Comparison of ENCODE assay signal across 8 cellular contexts in the genomic region with DNA sequence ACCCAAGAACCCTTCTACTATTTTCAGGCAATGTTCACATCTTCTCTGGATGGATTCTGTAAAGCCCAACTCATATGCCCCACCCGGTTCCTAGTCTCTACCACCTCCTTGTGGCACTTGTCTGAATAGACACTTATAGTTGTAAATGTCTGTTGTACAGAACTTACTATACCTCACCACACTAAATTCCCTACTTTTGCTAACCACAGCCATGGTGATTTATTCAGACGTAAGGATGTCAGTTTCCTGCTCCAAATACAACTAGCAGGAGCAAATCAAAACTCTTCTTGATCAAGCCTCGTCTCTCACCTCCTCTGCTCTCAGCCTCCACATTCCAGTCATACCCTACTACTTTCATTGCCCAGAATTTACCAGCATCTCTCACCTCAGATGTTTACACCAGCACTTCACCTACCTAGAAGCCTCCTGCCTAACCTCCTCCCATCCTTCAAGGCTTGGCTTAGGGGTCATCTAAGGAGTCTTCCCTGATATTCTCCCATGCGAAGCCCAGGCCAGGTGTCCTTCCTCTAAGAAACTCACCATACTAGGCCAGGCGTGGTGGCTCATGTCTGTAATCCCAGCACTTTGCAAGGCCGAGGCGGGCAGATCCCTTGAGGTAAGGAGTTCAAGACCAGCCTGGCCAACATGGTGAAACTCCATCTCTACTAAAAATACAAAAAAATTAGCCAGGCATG.
DNase-seq lines count a peak whose midpoint lies in the region; ATAC-seq, FAIRE-seq and TF ChIP-seq lines count a peak whose summit lies in the region.

No MANE protein-coding gene starts in this region.

- in situ Hi-C loops in brain microvascular endothelial cell (cut with HindIII; ENCODE audit: low pct_ligation_motif_present, low sequenced_read_pairs), result no loop called here

- no peak for TF ChIP-seq POLR2A in HCT116 (IDR thresholded peaks at IDR 0.05; ENCODE audit: borderline replicate concordance, extremely low read depth, insufficient read depth, insufficient read length)

- H3K27ac ChIP-seq in HCT116 (ENCODE audit: low read depth, low read length) (no peak overlapping the region), OCI-LY1 (ENCODE audit: low read depth, low read length, poor library complexity, severe bottlenecking) (peak overlapping the region; percentile 81), brain microvascular endothelial cell (no peak overlapping the region)

- H3K4me2 ChIP-seq in HCT116 (ENCODE audit: low read length) (peak overlapping the region; percentile 71), OCI-LY1 (ENCODE audit: low read length) (no peak overlapping the region)

- H2AFZ ChIP-seq in HCT116 (ENCODE audit: low read depth, low read length, poor library complexity, severe bottlenecking) (no peak overlapping the region), OCI-LY1 (ENCODE audit: low read length) (no peak overlapping the region)

- RAD21 ChIA-PET in HCT116 (lab: Charles Lee; ENCODE audit: low non-redundant PET in 1 of 2, low total read pairs in 2 of 2, uncharacterized antibody in 2 of 2, unreplicated experiment in 2 of 2), result no interaction called here

- H3K4me3 ChIP-seq in HCT116 (replicated peaks in 1 of 2; ENCODE audit: low read depth in 1 of 2, low read length in 2 of 2) (no peak overlapping the region), OCI-LY1 (ENCODE audit: low read depth, low read length, poor library complexity, severe bottlenecking) (no peak overlapping the region), brain microvascular endothelial cell (ENCODE audit: low read depth, low read length) (no peak overlapping the region)

- DNase-seq in EH (ENCODE audit: low read depth) (peak; percentile 69), HCT116 (ENCODE audit: low read depth, low spot score) (no peak), brain microvascular endothelial cell (peak; percentile 48), left lobe of liver (ENCODE audit: low spot score) (no peak), urothelium cell line (ENCODE audit: low spot score) (peak; percentile 4), cortex of kidney (lab: John Stamatoyannopoulos, UW) (no peak), LoVo (ENCODE audit: low spot score) (no peak)

- H3K9ac ChIP-seq in HCT116 (ENCODE audit: low read length), result no peak overlapping the region; the same call in 1 of the 2 replicates
- H3K9ac ChIP-seq in OCI-LY1 (ENCODE audit: low read length), result no peak overlapping the region

- peaks cover 25 to 49% of the 10 kb centered on the region in 2 experiments for H3K4me1 ChIP-seq in HCT116 (ENCODE audit: control insufficient read depth in 1 of 2, insufficient read depth in 2 of 2, low read length in 2 of 2)
- peaks cover 66% of the 10 kb centered on the region for H3K4me1 ChIP-seq in OCI-LY1 (ENCODE audit: insufficient read depth, low read length, severe bottlenecking)

- intact Hi-C loops in HCT116 (cut with micrococcal nuclease), result loop anchor here (1.0 kb wide), 2 partner anchors 203 to 223 kb away; no protein-coding TSS in a partner anchor

- H3K9me2 ChIP-seq in HCT116 (ENCODE audit: insufficient read depth) (no peaks in the 10 kb centered on the region), OCI-LY1 (ENCODE audit: low read depth, low read length) (no peaks in the 10 kb centered on the region)

- H3K27me3 ChIP-seq in HCT116 (ENCODE audit: insufficient read depth, low read length) (no peaks in the 10 kb centered on the region), OCI-LY1 (ENCODE audit: insufficient read depth, low read length) (no peaks in the 10 kb centered on the region), brain microvascular endothelial cell (replicated peaks) (no peaks in the 10 kb centered on the region)

- H3K9me3 ChIP-seq in HCT116 (ENCODE audit: control insufficient read depth in 1 of 2, insufficient read depth in 1 of 2, low read depth in 1 of 2, low read length in 2 of 2) (no peaks in the 10 kb centered on the region), OCI-LY1 (ENCODE audit: low read length) (no peaks in the 10 kb centered on the region)

- POLR2A ChIA-PET in HCT116 (lab: Charles Lee), result no interaction called here

- TF ChIP-seq RAD21 in HCT116 (IDR thresholded peaks at IDR 0.05; ENCODE audit: low read depth), result peak; percentile 75

- H3F3A ChIP-seq in OCI-LY1 (ENCODE audit: insufficient read depth, low read length), result peaks cover 16% of the 10 kb centered on the region

- ATAC-seq in HCT116 (peak; percentile 75), left lobe of liver (peak; percentile 87)

- H3K79me2 ChIP-seq in HCT116 (ENCODE audit: insufficient read depth, low read length) (peaks cover 81% of the 10 kb centered on the region), OCI-LY1 (ENCODE audit: insufficient read depth, low read length) (peaks cover 28% of the 10 kb centered on the region)

- no peak for FAIRE-seq in urothelium cell line (lab: Jason Lieb, UNC)

- no TSS peak for BruUV-seq in HCT116 (replicated peaks; lab: Mats Ljungman, UMichigan)

- H3K36me3 ChIP-seq in HCT116 (ENCODE audit: control insufficient read depth in 1 of 2, insufficient read depth in 2 of 2, low read length in 2 of 2) (no peaks in the 10 kb centered on the region), OCI-LY1 (ENCODE audit: insufficient read depth, low read length) (no peaks in the 10 kb centered on the region), brain microvascular endothelial cell (replicated peaks) (no peaks in the 10 kb centered on the region)

- H4K20me1 ChIP-seq in HCT116 (ENCODE audit: insufficient read depth) (no peaks in the 10 kb centered on the region), OCI-LY1 (ENCODE audit: insufficient read depth, low read length) (no peaks in the 10 kb centered on the region)

- TF ChIP-seq CTCF in HCT116 (IDR thresholded peaks at IDR 0.05 in 2 of 3, conservative IDR thresholded peaks at IDR 0.05 in 1 of 3; ENCODE audit: borderline replicate concordance in 1 of 3, insufficient read depth in 1 of 3, low read depth in 2 of 3, low read length in 2 of 3) (peak; percentile 50 to 70 (median 58); a peak in 5 of 6 replicates), OCI-LY1 (IDR thresholded peaks at IDR 0.05; ENCODE audit: low read length) (peak; percentile 77), brain microvascular endothelial cell (IDR thresholded peaks at IDR 0.05; ENCODE audit: low read depth, low read length, missing control alignments) (peak; percentile 72)

- CTCF ChIA-PET in HCT116 (lab: Charles Lee), result no interaction called here

TF ChIP-seq in HCT116, 20 proteins besides CTCF, POLR2A, EP300 and RAD21 (continues in another document):
- no peak for TF ChIP-seq EZH2 (IDR thresholded peaks at IDR 0.05)
- TF ChIP-seq YY1 (IDR thresholded peaks at IDR 0.05; ENCODE audit: extremely low read depth, insufficient replicate concordance, low read depth, low read length), result no peak
- TF ChIP-seq CBX3 (IDR thresholded peaks at IDR 0.05; ENCODE audit: low read depth), result no peak
- TF ChIP-seq EGR1 (IDR thresholded peaks at IDR 0.05; ENCODE audit: low read depth), result no peak
- TF ChIP-seq POLR2AphosphoS5 (IDR thresholded peaks at IDR 0.05; ENCODE audit: low read depth, low read length), result no peak
- no peak for TF ChIP-seq SIN3A (IDR thresholded peaks at IDR 0.05; ENCODE audit: low read depth)
- no peak for TF ChIP-seq SP1 (IDR thresholded peaks at IDR 0.05; ENCODE audit: low read depth)
- no peak for TF ChIP-seq EZH2phosphoT487 (IDR thresholded peaks at IDR 0.05; ENCODE audit: borderline replicate concordance)
- no peak for TF ChIP-seq ELF1 (IDR thresholded peaks at IDR 0.05; ENCODE audit: borderline replicate concordance, low read depth)
- no peak for TF ChIP-seq MAX (IDR thresholded peaks at IDR 0.05)
- no peak for TF ChIP-seq ZNF274 (IDR thresholded peaks at IDR 0.05; ENCODE audit: low read depth, low read length)
- no peak for TF ChIP-seq TCF7L2 (IDR thresholded peaks at IDR 0.05; ENCODE audit: borderline replicate concordance, extremely low read depth, insufficient read depth, insufficient read length)
- TF ChIP-seq ATF3 (IDR thresholded peaks at IDR 0.05), result no peak
- TF ChIP-seq, protein P1, sequence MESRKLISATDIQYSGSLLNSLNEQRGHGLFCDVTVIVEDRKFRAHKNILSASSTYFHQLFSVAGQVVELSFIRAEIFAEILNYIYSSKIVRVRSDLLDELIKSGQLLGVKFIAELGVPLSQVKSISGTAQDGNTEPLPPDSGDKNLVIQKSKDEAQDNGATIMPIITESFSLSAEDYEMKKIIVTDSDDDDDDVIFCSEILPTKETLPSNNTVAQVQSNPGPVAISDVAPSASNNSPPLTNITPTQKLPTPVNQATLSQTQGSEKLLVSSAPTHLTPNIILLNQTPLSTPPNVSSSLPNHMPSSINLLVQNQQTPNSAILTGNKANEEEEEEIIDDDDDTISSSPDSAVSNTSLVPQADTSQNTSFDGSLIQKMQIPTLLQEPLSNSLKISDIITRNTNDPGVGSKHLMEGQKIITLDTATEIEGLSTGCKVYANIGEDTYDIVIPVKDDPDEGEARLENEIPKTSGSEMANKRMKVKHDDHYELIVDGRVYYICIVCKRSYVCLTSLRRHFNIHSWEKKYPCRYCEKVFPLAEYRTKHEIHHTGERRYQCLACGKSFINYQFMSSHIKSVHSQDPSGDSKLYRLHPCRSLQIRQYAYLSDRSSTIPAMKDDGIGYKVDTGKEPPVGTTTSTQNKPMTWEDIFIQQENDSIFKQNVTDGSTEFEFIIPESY (IDR thresholded peaks at IDR 0.05; ENCODE audit: extremely low read depth, insufficient replicate concordance, low read length), result no peak

Comparison
In these comparisons a context has a peak if more than half of its experiments do, and no peak if none do; other contexts are left out.
1. DNase-seq: peak in EH (single experiment), brain microvascular endothelial cell (single experiment) and urothelium cell line (single experiment); none in HCT116 (single experiment), left lobe of liver (single experiment), cortex of kidney (single experiment) and LoVo (single experiment).
2. Peak in every context shown above with its lines, with median percentiles within 50 percentile points of each other: CTCF ChIP-seq.